ENCODE assay signal across 9 cellular contexts in the genomic region with DNA sequence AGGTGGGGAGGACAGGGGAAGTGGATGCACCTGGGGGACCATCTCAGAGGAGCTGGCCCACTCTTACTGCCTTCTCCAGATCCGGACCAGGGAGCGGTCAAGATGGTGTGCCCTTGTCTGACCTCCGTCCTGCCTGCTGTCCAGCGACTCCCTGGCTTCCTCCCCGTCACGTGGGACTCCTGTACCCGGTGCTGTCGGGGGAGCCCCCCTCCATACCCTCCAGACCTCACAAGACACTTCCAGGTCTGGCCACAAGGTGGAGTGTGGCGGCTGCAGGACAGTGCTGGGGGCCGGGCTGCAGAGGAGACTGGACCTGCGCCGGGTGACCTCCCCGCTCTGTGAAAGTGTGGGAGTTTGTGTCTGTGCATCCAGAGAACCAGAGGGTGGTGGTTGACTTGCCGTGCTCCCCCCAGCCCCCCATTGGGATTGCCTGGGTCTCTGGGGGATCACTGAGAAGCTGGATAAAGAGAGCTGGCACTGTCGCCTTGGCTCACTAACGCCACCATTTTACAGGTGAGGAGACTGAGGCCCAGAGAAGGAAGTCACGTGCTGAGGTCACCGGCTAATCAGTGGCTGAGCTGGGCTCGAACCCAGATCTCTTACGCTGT. TPM values are rescaled to one million over a fixed set of nuclear protein-coding genes. Genes with fewer than 3 reads are reported as not detected.
DNase-seq lines count a peak whose midpoint lies in the region; ATAC-seq and TF ChIP-seq lines count a peak whose summit lies in the region.
"Had no signal": no experiment of that assay in that cellular context is flagged by ENCODE, and none has a peak within 500 bp of the region (broad histone marks: within the 10 kb centered on the region; RNA-seq: fewer than 3 reads in every experiment).

No MANE protein-coding gene starts in this region.

- no peak overlapping the region for H3K4me3 ChIP-seq in Loucy (ENCODE audit: low read length, poor library complexity, severe bottlenecking)
- H3K4me3 ChIP-seq in breast epithelium, result no peak overlapping the region

- H3K36me3 ChIP-seq in Loucy (ENCODE audit: insufficient read depth, low read length), result no peaks in the 10 kb centered on the region
- no peaks in the 10 kb centered on the region for H3K36me3 ChIP-seq in breast epithelium

- no peaks in the 10 kb centered on the region for H3K79me2 ChIP-seq in Loucy (ENCODE audit: insufficient read depth, low read length)

- no peaks in the 10 kb centered on the region for H3F3A ChIP-seq in Loucy (ENCODE audit: low read depth)

- TF ChIP-seq POLR2A in breast epithelium (IDR thresholded peaks at IDR 0.05), result no peak

- no peaks in the 10 kb centered on the region for H3K9me2 ChIP-seq in Loucy (replicated peaks; ENCODE audit: low read depth, low read length)

- H3K9me3 ChIP-seq in Loucy (ENCODE audit: insufficient read depth, low read depth, low read length) (no peaks in the 10 kb centered on the region), breast epithelium (no peaks in the 10 kb centered on the region)

- H3K27ac ChIP-seq in VCaP (no peak overlapping the region), breast epithelium (peak overlapping the region in 1 of 2 donors; percentile 4)

- no peaks in the 10 kb centered on the region for H4K20me1 ChIP-seq in Loucy (ENCODE audit: insufficient read depth, low read length, poor library complexity, severe bottlenecking)

- no peak overlapping the region for H3K9ac ChIP-seq in Loucy (ENCODE audit: low read depth, low read length, poor library complexity, severe bottlenecking)

- intact Hi-C loops in breast epithelium (cut with DNase I; ENCODE audit: low total_unique reads), result no loop called here

- H2AFZ ChIP-seq in Loucy (ENCODE audit: low read length), result no peak overlapping the region

- no peak overlapping the region for H3K4me2 ChIP-seq in Loucy (ENCODE audit: low read depth, low read length, poor library complexity, severe bottlenecking)

- H3K27me3 ChIP-seq in Loucy (ENCODE audit: insufficient read depth, low read length, poor library complexity, severe bottlenecking) (no peaks in the 10 kb centered on the region), breast epithelium (peaks cover 0 to 4% of the 10 kb centered on the region in 2 donors)

- peak; percentile 65 for ATAC-seq in GM21423 (IDR thresholded peaks at IDR 0.05; ENCODE audit: unreplicated experiment)

- DNase-seq in COR-L47 (lab: John Stamatoyannopoulos, UW) (peak; percentile 39), breast epithelium (ENCODE audit: low spot score in 2 of 2) (peak in 1 of 2 donors; percentile 47), kidney glomerular epithelial cell (lab: John Stamatoyannopoulos, UW) (peak; percentile 64), dedifferentiated amniotic fluid mesenchymal stem cell (ENCODE audit: extremely low spot score) (no peak)
- peak; percentile 28 to 48 (median 30) for DNase-seq in stimulated activated CD4-positive, alpha-beta T cell treated with anti-CD3 and anti-CD28 coated beads, TNF-alpha, amount 100 ng/mL, for 24 hours (ENCODE audit: low read depth in 3 of 3)

- H3K4me1 ChIP-seq in Loucy (ENCODE audit: insufficient read depth, low read length, poor library complexity, severe bottlenecking) (peaks cover 22% of the 10 kb centered on the region), breast epithelium (no peaks in the 10 kb centered on the region)

- TF ChIP-seq CTCF in Loucy (conservative IDR thresholded peaks at IDR 0.05; ENCODE audit: low read length) (peak; percentile 95), VCaP (conservative IDR thresholded peaks at IDR 0.05) (peak; percentile 95), breast epithelium (IDR thresholded peaks at IDR 0.05) (peak; percentile 65 to 72 (median 72))

RNA-seq across cellular contexts. Expression of a gene that starts 1.9 kb away (rescaled TPM):
- total RNA-seq in breast epithelium, result 1 to 10 TPM in 1 of 3 donors, under 1 TPM in 1, not detected in 1; under 0.01 to 2.3 TPM
- total RNA-seq: activated CD8-positive, alpha-beta memory T cell treated with anti-CD3 and anti-CD28 coated beads for 36 hours had no signal
